ENCODE assay signal across 26 cellular contexts in the genomic region with DNA sequence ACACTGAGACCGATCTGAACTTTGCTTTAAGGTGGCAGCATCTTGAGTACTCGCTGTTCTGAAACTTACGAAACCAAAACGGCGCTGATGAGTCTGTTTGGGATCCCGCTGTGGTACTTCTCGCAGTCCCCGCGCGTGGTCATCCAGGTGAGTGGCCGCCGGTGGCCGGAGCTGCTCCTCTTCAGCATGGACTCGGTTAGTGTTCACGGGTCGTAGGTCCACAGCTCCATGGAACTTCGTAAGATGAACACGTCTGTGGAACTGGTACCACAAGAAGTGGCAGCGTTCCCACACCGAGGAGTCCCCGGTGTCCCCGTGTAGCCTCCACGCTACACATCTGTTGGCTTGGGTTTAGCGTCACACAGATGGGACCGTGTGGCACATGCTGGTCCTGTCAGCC. TPM values are rescaled to one million over a fixed set of nuclear protein-coding genes. Genes with fewer than 3 reads are reported as not detected.
A peak's percentile ranks its signal among the peaks of the same experiment; 100 is the strongest.
DNase-seq lines count a peak whose midpoint lies in the region; ATAC-seq and TF ChIP-seq lines count a peak whose summit lies in the region.
"Had no signal": no experiment of that assay in that cellular context is flagged by ENCODE, and none has a peak within 500 bp of the region (broad histone marks: within the 10 kb centered on the region; RNA-seq: fewer than 3 reads in every experiment).

No MANE protein-coding gene starts in this region.

- H3K27ac ChIP-seq in right atrium auricular region: peak overlapping the region; percentile 89 to 94
- peak overlapping the region; percentile 70 to 91 (median 86) for H3K27ac ChIP-seq in esophagus squamous epithelium
- peak overlapping the region; percentile 58 for H3K27ac ChIP-seq in rectal smooth muscle tissue (ENCODE audit: low read depth, low read length)
- peak overlapping the region; percentile 90 for H3K27ac ChIP-seq in vagina
- no peak overlapping the region for H3K27ac ChIP-seq in body of pancreas
- H3K27ac ChIP-seq: A549, HL-60 had no signal

- 96% methylated on average over 14 to 17 of the region's 25 CpGs for WGBS in esophagus squamous epithelium, 2 donors
- WGBS in body of pancreas, 2 donors: 92 to 94% methylated on average over 10 to 23 of the region's 25 CpGs

- TF ChIP-seq CTCF in right atrium auricular region (IDR thresholded peaks at IDR 0.05): no peak
- no peak for TF ChIP-seq CTCF in esophagus squamous epithelium (IDR thresholded peaks at IDR 0.05)
- no peak for TF ChIP-seq CTCF in vagina (IDR thresholded peaks at IDR 0.05)
- TF ChIP-seq CTCF in body of pancreas (IDR thresholded peaks at IDR 0.05): no peak

- H3K9ac ChIP-seq in rectal smooth muscle tissue (ENCODE audit: low read length): no peak overlapping the region
- H3K9ac ChIP-seq: SK-N-SH had no signal

- DNase-seq in right atrium auricular region (ENCODE audit: low spot score) (no peak), left ventricle myocardium superior (no peak), esophagus squamous epithelium (lab: John Stamatoyannopoulos, UW) (no peak), vagina (ENCODE audit: extremely low spot score in 2 of 2) (no peak), NCI-H69 (lab: John Stamatoyannopoulos, UW) (no peak), body of pancreas (no peak)
- no peak for DNase-seq in activated CD4-positive, CD25-positive, alpha-beta regulatory T cell (lab: John Stamatoyannopoulos, UW)
- DNase-seq: activated CD4-positive, alpha-beta T cell treated with anti-CD3 and anti-CD28 coated beads, Interleukin-2, amount 50 U/mL, for 1 hour; BE2C; effector CD8-positive, alpha-beta T cell; foreskin melanocyte; mesenchymal stem cell; NCI-H1048; NCI-H1694 treated with DMSO at 0.1 percent for 48 hours; NCI-H748 treated with DMSO at 0.1 percent for 48 hours; nucleus accumbens; SK-N-SH; stimulated activated CD4-positive, alpha-beta T cell treated with anti-CD3 and anti-CD28 coated beads, Interleukin-4, amount 100 ng/mL, for 4 hours; stimulated activated naive CD4-positive, alpha-beta T cell; T-helper 2 cell; trophoblast cell had no signal

- no peak overlapping the region for H3K4me3 ChIP-seq in right atrium auricular region
- H3K4me3 ChIP-seq in esophagus squamous epithelium: no peak overlapping the region
- no peak overlapping the region for H3K4me3 ChIP-seq in rectal smooth muscle tissue (ENCODE audit: low read length)
- H3K4me3 ChIP-seq in vagina: no peak overlapping the region
- H3K4me3 ChIP-seq in body of pancreas: no peak overlapping the region
- H3K4me3 ChIP-seq: A549 had no signal

- intact Hi-C loops in left ventricle myocardium superior (cut with micrococcal nuclease) (no loop called here), esophagus squamous epithelium (cut with DNase I) (no loop called here), vagina (cut with DNase I) (no loop called here), body of pancreas (cut with DNase I) (no loop called here)

- no peak for ATAC-seq in left ventricle myocardium superior
- no peak for ATAC-seq in body of pancreas
- ATAC-seq: A549; activated T-helper 17 cell treated with anti-CD3 and anti-CD28 coated beads, Interleukin-2, amount 50 U/mL, for 72 hours; HCT116 had no signal

- TF ChIP-seq POLR2A in esophagus squamous epithelium (IDR thresholded peaks at IDR 0.05): no peak
- no peak for TF ChIP-seq POLR2A in vagina (IDR thresholded peaks at IDR 0.05)
- no peak for TF ChIP-seq POLR2A in body of pancreas (IDR thresholded peaks at IDR 0.05)

- peaks cover 54% of the 10 kb centered on the region for H3K36me3 ChIP-seq in right atrium auricular region
- peaks cover 34 to 95% (median 36%) of the 10 kb centered on the region in 3 donors for H3K36me3 ChIP-seq in esophagus squamous epithelium
- peaks cover 29% of the 10 kb centered on the region for H3K36me3 ChIP-seq in rectal smooth muscle tissue (ENCODE audit: control insufficient read depth, insufficient read depth, low read length)
- peaks cover 0 to 62% of the 10 kb centered on the region in 2 donors for H3K36me3 ChIP-seq in vagina
- H3K36me3 ChIP-seq in body of pancreas (replicated peaks in 1 of 2; ENCODE audit: insufficient read depth in 1 of 2, low read depth in 2 of 2): peaks cover 9 to 25% of the 10 kb centered on the region in 2 donors

- H3K9me3 ChIP-seq in right atrium auricular region (no peaks in the 10 kb centered on the region), esophagus squamous epithelium (no peaks in the 10 kb centered on the region), vagina (no peaks in the 10 kb centered on the region), body of pancreas (no peaks in the 10 kb centered on the region)
- H3K9me3 ChIP-seq: A549, BE2C, SK-N-SH had no signal

- H3K4me1 ChIP-seq in right atrium auricular region (peaks cover 0 to 18% of the 10 kb centered on the region in 2 donors), esophagus squamous epithelium (peaks cover 15 to 24% (median 17%) of the 10 kb centered on the region in 3 donors), rectal smooth muscle tissue (ENCODE audit: control insufficient read depth, insufficient read depth, low read length) (peaks cover 16% of the 10 kb centered on the region), vagina (peaks cover 15% of the 10 kb centered on the region), body of pancreas (peaks cover 4% of the 10 kb centered on the region)
- H3K4me1 ChIP-seq: BE2C had no signal

- H3K27me3 ChIP-seq in right atrium auricular region: no peaks in the 10 kb centered on the region
- H3K27me3 ChIP-seq in esophagus squamous epithelium: no peaks in the 10 kb centered on the region
- no peaks in the 10 kb centered on the region for H3K27me3 ChIP-seq in rectal smooth muscle tissue (ENCODE audit: control insufficient read depth, insufficient read depth, low read length)
- H3K27me3 ChIP-seq in vagina: no peaks in the 10 kb centered on the region
- H3K27me3 ChIP-seq in body of pancreas: no peaks in the 10 kb centered on the region
- H3K27me3 ChIP-seq: BE2C had no signal

RNA-seq across cellular contexts. Expression of gene GET4, which starts 10.4 kb away (rescaled TPM):
- total RNA-seq in right atrium auricular region: 10 to 100 TPM; 16.1 to 19.7 TPM
- 20.6 TPM for total RNA-seq in left ventricle myocardium superior
- total RNA-seq in esophagus squamous epithelium: 10 to 100 TPM; 22.3 to 29.6 (median 27.8) TPM
- total RNA-seq in vagina: 35.8 TPM
- total RNA-seq in body of pancreas: 10 to 100 TPM; 34.8 to 42.2 TPM

RNA-seq across cellular contexts. Expression of gene SUN1, which starts 33.6 kb away (rescaled TPM):
- total RNA-seq in right atrium auricular region (10 to 100 TPM; 84.4 to 97.5 TPM), left ventricle myocardium superior (186 TPM), esophagus squamous epithelium (100 to 1,000 TPM in 3 of 4 donors, 10 to 100 TPM in 1; 78.0 to 113 (median 105) TPM), vagina (170 TPM), body of pancreas (100 to 1,000 TPM in 1 of 2 donors, 10 to 100 TPM in 1; 75.8 to 122 TPM)

Comparison
In these comparisons a context has a peak if more than half of its experiments do, and no peak if none do; other contexts are left out.
1. H3K27ac ChIP-seq: peak in right atrium auricular region (2 of 2), esophagus squamous epithelium (4 of 4), rectal smooth muscle tissue (single experiment) and vagina (single experiment); none in body of pancreas (0 of 4).